ENCODE assay signal across 26 cellular contexts in genomic region chr3:54969652-54970051, GRCh38. TPM values are rescaled to one million over a fixed set of nuclear protein-coding genes. Genes with fewer than 3 reads are reported as not detected.
DNase-seq lines count a peak whose midpoint lies in the region; TF ChIP-seq lines count a peak whose summit lies in the region.
"Had no signal": no experiment of that assay in that cellular context is flagged by ENCODE, and none has a peak within 500 bp of the region (broad histone marks: within the 10 kb centered on the region; RNA-seq: fewer than 3 reads in every experiment).

No MANE protein-coding gene starts in this region.

- no peaks in the 10 kb centered on the region for H3K9me3 ChIP-seq in HEK293 (ENCODE audit: control insufficient read depth, insufficient read depth, low read depth, low read length)
- H3K9me3 ChIP-seq in trophoblast cell (ENCODE audit: insufficient read depth, low read depth, low read length), result no peaks in the 10 kb centered on the region
- H3K9me3 ChIP-seq: left ventricle myocardium inferior, stomach, thyroid gland had no signal

- no peak overlapping the region for H3K4me3 Mint-ChIP-seq in type B pancreatic cell
- H3K4me3 Mint-ChIP-seq: naive B cell, T-helper 17 cell had no signal

- H2BK120ac ChIP-seq in trophoblast cell (ENCODE audit: insufficient read depth, low read length, poor library complexity), result peak overlapping the region; percentile 15

- H3K14ac ChIP-seq in trophoblast cell (ENCODE audit: low read length), result peak overlapping the region; percentile 28

- H3K36me3 ChIP-seq in HEK293 (ENCODE audit: control insufficient read depth in 2 of 2, insufficient read depth in 1 of 2, low read length in 2 of 2), result no peaks in the 10 kb centered on the region
- no peaks in the 10 kb centered on the region for H3K36me3 ChIP-seq in trophoblast cell (ENCODE audit: control insufficient read depth in 1 of 2, insufficient read depth in 2 of 2, low read length in 2 of 2)
- H3K36me3 ChIP-seq: left ventricle myocardium inferior, stomach, thyroid gland had no signal

- H3K4ac ChIP-seq in trophoblast cell (ENCODE audit: low read depth, low read length), result no peak overlapping the region

- H3K27ac ChIP-seq in HEK293 (ENCODE audit: extremely low read depth, low read depth, low read length) (no peak overlapping the region), trophoblast cell (ENCODE audit: low read depth, low read length) (no peak overlapping the region)
- H3K27ac ChIP-seq: C4-2B, GM23248, left ventricle myocardium inferior, SK-N-MC, stomach, thyroid gland had no signal

- H3K79me2 ChIP-seq in trophoblast cell (ENCODE audit: control insufficient read depth, insufficient read depth, low read length, poor library complexity), result no peaks in the 10 kb centered on the region

- no peak overlapping the region for H4K8ac ChIP-seq in trophoblast cell (ENCODE audit: low read depth, low read length)

- peak; percentile 94 for DNase-seq in NCI-H2171 treated with DMSO at 0.1 percent for 48 hours (lab: John Stamatoyannopoulos, UW)
- peak; percentile 79 for DNase-seq in cerebellar cortex (ENCODE audit: low spot score)
- DNase-seq in trophoblast cell, result no peak
- no peak for DNase-seq in activated naive CD4-positive, alpha-beta T cell treated with anti-CD3 and anti-CD28 coated beads, Interleukin-2, amount 50 U/mL, for 16 hours
- no peak for DNase-seq in NCI-H1092 (lab: John Stamatoyannopoulos, UW)
- DNase-seq in type B pancreatic cell (ENCODE audit: extremely low spot score, unreplicated experiment), result no peak
- DNase-seq: activated CD4-positive, alpha-beta T cell treated with anti-CD3 and anti-CD28 coated beads for 4 hours; activated CD8-positive, alpha-beta memory T cell treated with anti-CD3 and anti-CD28 coated beads for 24 hours; activated gamma-delta T cell; activated T-cell treated with anti-CD3 and anti-CD28 coated beads, Interleukin-2, amount 50 U/mL, for 1 hour; Calu3; effector CD4-positive, alpha-beta T cell; EL; GM23248; left ventricle myocardium inferior; naive B cell; NCI-H1436 treated with DMSO at 0.1 percent for 48 hours; NCI-H774; stimulated activated CD4-positive, alpha-beta T cell treated with anti-CD3 and anti-CD28 coated beads, Interleukin-1b, Interleukin-23, amount 100 ng/mL, for 48 hours; stomach; T-helper 17 cell; thyroid gland had no signal

- no CpG with 5 or more reads among the region's 3 CpGs for WGBS in trophoblast cell (ENCODE audit: extremely low coverage, insufficient coverage, insufficient read length)

- no peaks in the 10 kb centered on the region for H3K27me3 Mint-ChIP-seq in type B pancreatic cell
- H3K27me3 Mint-ChIP-seq: T-helper 17 cell had no signal

- peak overlapping the region; percentile 92 for H2BK12ac ChIP-seq in trophoblast cell (ENCODE audit: low read length)

- H2BK5ac ChIP-seq in trophoblast cell (ENCODE audit: low read depth, low read length, poor library complexity), result no peak overlapping the region

- no peak overlapping the region for H4K12ac ChIP-seq in trophoblast cell (ENCODE audit: low read depth, low read length)

- H3K9me3 Mint-ChIP-seq in type B pancreatic cell, result no peaks in the 10 kb centered on the region

- no peak overlapping the region for H3K23ac ChIP-seq in trophoblast cell (ENCODE audit: low read length)

- peak overlapping the region; percentile 94 for H2AK5ac ChIP-seq in trophoblast cell (ENCODE audit: low read length)

- H3K4me2 ChIP-seq in trophoblast cell (ENCODE audit: low read length), result no peak overlapping the region

- no peaks in the 10 kb centered on the region for H3K36me3 Mint-ChIP-seq in type B pancreatic cell
- H3K36me3 Mint-ChIP-seq: naive B cell had no signal

- CTCF ChIA-PET in HEK293 (lab: Yijun Ruan, JAX), result interaction anchor here (0.6 to 0.7 kb wide), 2 partner anchors 18 to 150 kb away, joined by 3 to 5 read pairs; no protein-coding TSS in a partner anchor

- H3K4me3 ChIP-seq in HEK293 (ENCODE audit: low read depth, low read length) (no peak overlapping the region), trophoblast cell (ENCODE audit: low read depth, low read length) (no peak overlapping the region)
- H3K4me3 ChIP-seq: GM23248, left ventricle myocardium inferior, SK-N-MC, skin epidermis, stomach, thyroid gland had no signal

- no peaks in the 10 kb centered on the region for H3K27me3 ChIP-seq in trophoblast cell (ENCODE audit: insufficient read depth, low read length)
- H3K27me3 ChIP-seq: stomach, thyroid gland had no signal

- H3K4me1 Mint-ChIP-seq in type B pancreatic cell (ENCODE audit: unreplicated experiment), result peaks cover 46% of the 10 kb centered on the region
- H3K4me1 Mint-ChIP-seq: naive B cell, T-helper 17 cell had no signal

- POLR2A ChIA-PET in HEK293 (lab: Yijun Ruan, JAX), result interaction anchor here (0.7 kb wide), 1 partner anchor 73 kb away, joined by 3 read pairs; no protein-coding TSS in a partner anchor

- H3K9ac ChIP-seq in trophoblast cell (ENCODE audit: low read length), result no peak overlapping the region
- H3K9ac ChIP-seq: GM23248 had no signal

- H3K27ac Mint-ChIP-seq in type B pancreatic cell, result no peak overlapping the region
- H3K27ac Mint-ChIP-seq: naive B cell, T-helper 17 cell had no signal

- H2AFZ ChIP-seq in trophoblast cell (ENCODE audit: insufficient read depth, low read length, poor library complexity), result no peak overlapping the region
- H2AFZ ChIP-seq: GM23248 had no signal

- TF ChIP-seq CTCF in HEK293 (tag by site-specific recombination; IDR thresholded peaks at IDR 0.05) (no peak), type B pancreatic cell (conservative IDR thresholded peaks at IDR 0.05) (no peak)

- no peaks in the 10 kb centered on the region for H3K4me1 ChIP-seq in HEK293 (ENCODE audit: control insufficient read depth, insufficient read depth, low read length)
- peaks cover 3 to 9% of the 10 kb centered on the region in 2 experiments for H3K4me1 ChIP-seq in trophoblast cell (ENCODE audit: control insufficient read depth in 1 of 2, insufficient read depth in 2 of 2, low read length in 2 of 2)
- H3K4me1 ChIP-seq: left ventricle myocardium inferior, thyroid gland had no signal

- peaks cover 7% of the 10 kb centered on the region for H3K79me1 ChIP-seq in trophoblast cell (ENCODE audit: low read length)

- peak overlapping the region; percentile 58 for H3K18ac ChIP-seq in trophoblast cell (ENCODE audit: low read length)

- H4K91ac ChIP-seq in trophoblast cell (ENCODE audit: low read depth, low read length), result peak overlapping the region; percentile 72

TF ChIP-seq in HEK293, 187 proteins besides CTCF, POLR2A, EP300 and RAD21:
- TF ChIP-seq ZIC2 (tag by site-specific recombination; IDR thresholded peaks at IDR 0.05), result peak; percentile 58
- TF ChIP-seq ZNF223 (tag by site-specific recombination; IDR thresholded peaks at IDR 0.05), result no peak

RNA-seq across cellular contexts. Expression of gene LRTM1, which starts 41.8 kb away (rescaled TPM):
- 0.06 and 0.07 TPM in 2 replicates for polyA plus RNA-seq in trophoblast cell (2013)
- 0.29 and 0.77 TPM in 2 replicates for total RNA-seq in type B pancreatic cell (ENCODE audit: low replicate concordance)
- total RNA-seq: Calu3, GM23248, left ventricle myocardium inferior, stomach, T-helper 17 cell, thyroid gland had no signal
- polyA plus RNA-seq: GM23248, stomach had no signal

Comparison
In these comparisons a context has a peak if more than half of its experiments do, and no peak if none do; other contexts are left out.
1. DNase-seq: peak in NCI-H2171 treated with DMSO at 0.1 percent for 48 hours (single experiment) and cerebellar cortex (single experiment); none in trophoblast cell (0 of 2), activated naive CD4-positive, alpha-beta T cell treated with anti-CD3 and anti-CD28 coated beads, Interleukin-2, amount 50 U/mL, for 16 hours (single experiment), NCI-H1092 (single experiment) and type B pancreatic cell (single experiment).